In genomic region chr15:76204916-76205460, GRCh38 we compare ENCODE assay signal across 20 cellular contexts.
"Had no signal": no experiment of that assay in that cellular context is flagged by ENCODE, and none has a peak within 500 bp of the region (broad histone marks: within the 10 kb centered on the region; RNA-seq: fewer than 3 reads in every experiment).

No MANE protein-coding gene starts in this region.

- ATAC-seq: activated naive CD4-positive, alpha-beta T cell treated with anti-CD3 and anti-CD28 coated beads, Interleukin-2, amount 50 U/mL, for 72 hours; activated T-cell treated with anti-CD3 and anti-CD28 coated beads, Interleukin-2, amount 50 U/mL, for 4 hours; activated T-helper 17 cell treated with anti-CD3 and anti-CD28 coated beads, Interleukin-2, amount 50 U/mL, for 72 hours; left colon; pancreas had no signal

- DNase-seq: activated B cell treated with CpG ODN at 0.5 μM for 24 hours; activated CD4-positive, alpha-beta T cell treated with anti-CD3 and anti-CD28 coated beads, Interleukin-2, amount 50 U/mL, for 4 hours; activated naive CD4-positive, alpha-beta T cell; activated T-cell treated with anti-CD3 and anti-CD28 coated beads, Interleukin-2, amount 50 U/mL, for 4 hours; dermis blood vessel endothelial cell; effector CD8-positive, alpha-beta T cell; glutamatergic neuron; left colon; mammary epithelial cell; naive B cell; nephron progenitor cell; psoas muscle; stimulated activated CD4-positive, alpha-beta T cell treated with anti-CD3 and anti-CD28 coated beads, Interleukin-2, amount 100 ng/mL, for 24 hours; stimulated activated naive CD4-positive, alpha-beta T cell treated with Interleukin-2 at 50 U/mL for 16 hours; T-helper 2 cell; trophoblast cell; uterus had no signal
